Comparison of ENCODE assay signal across 1 cellular context in the genomic region with DNA sequence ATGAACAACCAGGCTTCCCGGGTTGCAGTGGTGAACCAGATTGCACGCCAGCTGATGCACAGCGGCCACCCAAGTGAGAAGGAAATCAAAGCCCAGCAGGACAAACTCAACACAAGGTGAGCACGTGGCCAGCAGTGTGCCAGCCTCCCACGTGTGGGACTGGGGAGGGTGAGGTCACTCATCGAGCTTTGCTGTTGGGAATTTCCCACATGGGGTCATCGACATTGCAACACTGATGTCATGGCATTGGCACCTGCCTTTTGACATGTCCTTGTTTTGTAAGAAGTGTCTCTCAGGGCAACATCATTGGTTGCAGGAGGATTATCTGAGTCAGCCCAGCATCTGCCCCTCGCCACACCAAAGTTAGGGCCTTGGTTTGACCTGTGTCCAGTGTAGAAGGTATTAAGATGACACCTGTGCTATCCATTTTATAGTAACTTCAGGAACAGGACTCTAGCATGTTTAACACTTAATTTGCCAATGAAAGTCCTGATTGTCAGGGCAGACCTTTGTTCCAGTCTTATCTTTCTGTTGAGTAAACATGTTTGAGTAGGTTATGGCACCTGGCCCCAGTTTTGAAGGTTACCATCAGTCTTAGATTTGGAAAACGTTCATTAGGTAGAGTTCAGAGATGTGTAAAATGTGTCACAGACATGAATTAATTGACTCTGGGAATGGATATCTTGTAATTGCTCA.
TF ChIP-seq lines count a peak whose summit lies in the region.

No MANE protein-coding gene starts in this region.

TF ChIP-seq in HepG2, 621 proteins besides CTCF, POLR2A, EP300 and RAD21 (continued from another document and continues in another):
- TF ChIP-seq, protein P1, sequence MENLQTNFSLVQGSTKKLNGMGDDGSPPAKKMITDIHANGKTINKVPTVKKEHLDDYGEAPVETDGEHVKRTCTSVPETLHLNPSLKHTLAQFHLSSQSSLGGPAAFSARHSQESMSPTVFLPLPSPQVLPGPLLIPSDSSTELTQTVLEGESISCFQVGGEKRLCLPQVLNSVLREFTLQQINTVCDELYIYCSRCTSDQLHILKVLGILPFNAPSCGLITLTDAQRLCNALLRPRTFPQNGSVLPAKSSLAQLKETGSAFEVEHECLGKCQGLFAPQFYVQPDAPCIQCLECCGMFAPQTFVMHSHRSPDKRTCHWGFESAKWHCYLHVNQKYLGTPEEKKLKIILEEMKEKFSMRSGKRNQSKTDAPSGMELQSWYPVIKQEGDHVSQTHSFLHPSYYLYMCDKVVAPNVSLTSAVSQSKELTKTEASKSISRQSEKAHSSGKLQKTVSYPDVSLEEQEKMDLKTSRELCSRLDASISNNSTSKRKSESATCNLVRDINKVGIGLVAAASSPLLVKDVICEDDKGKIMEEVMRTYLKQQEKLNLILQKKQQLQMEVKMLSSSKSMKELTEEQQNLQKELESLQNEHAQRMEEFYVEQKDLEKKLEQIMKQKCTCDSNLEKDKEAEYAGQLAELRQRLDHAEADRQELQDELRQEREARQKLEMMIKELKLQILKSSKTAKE (CRISPR knock-in tag; IDR thresholded peaks at IDR 0.05; ENCODE audit: borderline replicate concordance): no peak
- TF ChIP-seq ZNF724P (CRISPR knock-in tag; IDR thresholded peaks at IDR 0.05; ENCODE audit: borderline replicate concordance) (no peak), TCF12 (IDR thresholded peaks at IDR 0.05) (no peak), TCF12 (CRISPR knock-in tag; IDR thresholded peaks at IDR 0.05) (no peak), ZFP1 (CRISPR knock-in tag; IDR thresholded peaks at IDR 0.05) (no peak), TAF15 (IDR thresholded peaks at IDR 0.05; ENCODE audit: low read depth, low read length, poor library complexity, severe bottlenecking) (no peak), GATA4 (IDR thresholded peaks at IDR 0.05; ENCODE audit: borderline replicate concordance, low read depth) (no peak), ZNF34 (CRISPR knock-in tag; IDR thresholded peaks at IDR 0.05; ENCODE audit: borderline replicate concordance) (no peak), TGIF2 (CRISPR knock-in tag; IDR thresholded peaks at IDR 0.05) (peak; percentile 83; the same call in 1 of the 2 replicates), ZSCAN29 (CRISPR knock-in tag; conservative IDR thresholded peaks at IDR 0.05) (no peak), POLR2AphosphoS2 (IDR thresholded peaks at IDR 0.05; ENCODE audit: low read depth, low read length) (peak; percentile 38; the same call in 1 of the 2 replicates), EZH2 (conservative IDR thresholded peaks at IDR 0.05; ENCODE audit: low read depth, low read length) (no peak), ZNF441 (CRISPR knock-in tag; IDR thresholded peaks at IDR 0.05; ENCODE audit: borderline replicate concordance) (no peak), DNMT3B (CRISPR knock-in tag; conservative IDR thresholded peaks at IDR 0.05) (no peak), CEBPG (CRISPR knock-in tag; IDR thresholded peaks at IDR 0.05) (peak; percentile 71), ZNF136 (CRISPR knock-in tag; IDR thresholded peaks at IDR 0.05; ENCODE audit: low read depth) (no peak), ZNF256 (CRISPR knock-in tag; conservative IDR thresholded peaks at IDR 0.05) (no peak), RBAK (CRISPR knock-in tag; IDR thresholded peaks at IDR 0.05) (no peak), SNAPC2 (CRISPR knock-in tag; IDR thresholded peaks at IDR 0.05) (no peak), ZFP82 (CRISPR knock-in tag; IDR thresholded peaks at IDR 0.05; ENCODE audit: borderline replicate concordance) (no peak), ZNF607 (CRISPR knock-in tag; IDR thresholded peaks at IDR 0.05; ENCODE audit: borderline replicate concordance) (no peak), HNRNPH1 (optimal IDR thresholded peaks at IDR 0.05; ENCODE audit: low read depth, low read length) (no peak), FOXC1 (CRISPR knock-in tag; IDR thresholded peaks at IDR 0.05; ENCODE audit: borderline replicate concordance) (no peak), ZNF547 (CRISPR knock-in tag; IDR thresholded peaks at IDR 0.05) (no peak), AGO2 (optimal IDR thresholded peaks at IDR 0.05; ENCODE audit: low read depth, low read length) (peak; percentile 22), NFE2 (CRISPR knock-in tag; IDR thresholded peaks at IDR 0.05) (no peak), U2AF2 (IDR thresholded peaks at IDR 0.05; ENCODE audit: low read depth, low read length) (no peak), ZNF773 (CRISPR knock-in tag; IDR thresholded peaks at IDR 0.05; ENCODE audit: borderline replicate concordance) (no peak), RCOR2 (CRISPR knock-in tag; IDR thresholded peaks at IDR 0.05) (peak; percentile 64; the same call in 1 of the 2 replicates), JUN (CRISPR knock-in tag; IDR thresholded peaks at IDR 0.05) (peak; percentile 98), SRSF1 (optimal IDR thresholded peaks at IDR 0.05; ENCODE audit: low read depth, low read length) (no peak), MXI1 (IDR thresholded peaks at IDR 0.05; ENCODE audit: borderline replicate concordance, low read depth, low read length) (peak; percentile 92; the same call in 2 of the 3 replicates)
- TF ChIP-seq, protein P2, sequence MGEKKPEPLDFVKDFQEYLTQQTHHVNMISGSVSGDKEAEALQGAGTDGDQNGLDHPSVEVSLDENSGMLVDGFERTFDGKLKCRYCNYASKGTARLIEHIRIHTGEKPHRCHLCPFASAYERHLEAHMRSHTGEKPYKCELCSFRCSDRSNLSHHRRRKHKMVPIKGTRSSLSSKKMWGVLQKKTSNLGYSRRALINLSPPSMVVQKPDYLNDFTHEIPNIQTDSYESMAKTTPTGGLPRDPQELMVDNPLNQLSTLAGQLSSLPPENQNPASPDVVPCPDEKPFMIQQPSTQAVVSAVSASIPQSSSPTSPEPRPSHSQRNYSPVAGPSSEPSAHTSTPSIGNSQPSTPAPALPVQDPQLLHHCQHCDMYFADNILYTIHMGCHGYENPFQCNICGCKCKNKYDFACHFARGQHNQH (CRISPR knock-in tag; IDR thresholded peaks at IDR 0.05): no peak
- TF ChIP-seq, protein P3, sequence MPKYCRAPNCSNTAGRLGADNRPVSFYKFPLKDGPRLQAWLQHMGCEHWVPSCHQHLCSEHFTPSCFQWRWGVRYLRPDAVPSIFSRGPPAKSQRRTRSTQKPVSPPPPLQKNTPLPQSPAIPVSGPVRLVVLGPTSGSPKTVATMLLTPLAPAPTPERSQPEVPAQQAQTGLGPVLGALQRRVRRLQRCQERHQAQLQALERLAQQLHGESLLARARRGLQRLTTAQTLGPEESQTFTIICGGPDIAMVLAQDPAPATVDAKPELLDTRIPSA (CRISPR knock-in tag; IDR thresholded peaks at IDR 0.05; ENCODE audit: borderline replicate concordance): no peak
- TF ChIP-seq, protein P4, sequence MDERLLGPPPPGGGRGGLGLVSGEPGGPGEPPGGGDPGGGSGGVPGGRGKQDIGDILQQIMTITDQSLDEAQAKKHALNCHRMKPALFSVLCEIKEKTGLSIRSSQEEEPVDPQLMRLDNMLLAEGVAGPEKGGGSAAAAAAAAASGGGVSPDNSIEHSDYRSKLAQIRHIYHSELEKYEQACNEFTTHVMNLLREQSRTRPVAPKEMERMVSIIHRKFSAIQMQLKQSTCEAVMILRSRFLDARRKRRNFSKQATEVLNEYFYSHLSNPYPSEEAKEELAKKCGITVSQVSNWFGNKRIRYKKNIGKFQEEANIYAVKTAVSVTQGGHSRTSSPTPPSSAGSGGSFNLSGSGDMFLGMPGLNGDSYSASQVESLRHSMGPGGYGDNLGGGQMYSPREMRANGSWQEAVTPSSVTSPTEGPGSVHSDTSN (CRISPR knock-in tag; IDR thresholded peaks at IDR 0.05): no peak
- TF ChIP-seq, protein P5, sequence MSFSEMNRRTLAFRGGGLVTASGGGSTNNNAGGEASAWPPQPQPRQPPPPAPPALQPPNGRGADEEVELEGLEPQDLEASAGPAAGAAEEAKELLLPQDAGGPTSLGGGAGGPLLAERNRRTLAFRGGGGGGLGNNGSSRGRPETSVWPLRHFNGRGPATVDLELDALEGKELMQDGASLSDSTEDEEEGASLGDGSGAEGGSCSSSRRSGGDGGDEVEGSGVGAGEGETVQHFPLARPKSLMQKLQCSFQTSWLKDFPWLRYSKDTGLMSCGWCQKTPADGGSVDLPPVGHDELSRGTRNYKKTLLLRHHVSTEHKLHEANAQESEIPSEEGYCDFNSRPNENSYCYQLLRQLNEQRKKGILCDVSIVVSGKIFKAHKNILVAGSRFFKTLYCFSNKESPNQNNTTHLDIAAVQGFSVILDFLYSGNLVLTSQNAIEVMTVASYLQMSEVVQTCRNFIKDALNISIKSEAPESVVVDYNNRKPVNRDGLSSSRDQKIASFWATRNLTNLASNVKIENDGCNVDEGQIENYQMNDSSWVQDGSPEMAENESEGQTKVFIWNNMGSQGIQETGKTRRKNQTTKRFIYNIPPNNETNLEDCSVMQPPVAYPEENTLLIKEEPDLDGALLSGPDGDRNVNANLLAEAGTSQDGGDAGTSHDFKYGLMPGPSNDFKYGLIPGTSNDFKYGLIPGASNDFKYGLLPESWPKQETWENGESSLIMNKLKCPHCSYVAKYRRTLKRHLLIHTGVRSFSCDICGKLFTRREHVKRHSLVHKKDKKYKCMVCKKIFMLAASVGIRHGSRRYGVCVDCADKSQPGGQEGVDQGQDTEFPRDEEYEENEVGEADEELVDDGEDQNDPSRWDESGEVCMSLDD (CRISPR knock-in tag; IDR thresholded peaks at IDR 0.05; ENCODE audit: borderline replicate concordance): no peak
- TF ChIP-seq, protein P6, sequence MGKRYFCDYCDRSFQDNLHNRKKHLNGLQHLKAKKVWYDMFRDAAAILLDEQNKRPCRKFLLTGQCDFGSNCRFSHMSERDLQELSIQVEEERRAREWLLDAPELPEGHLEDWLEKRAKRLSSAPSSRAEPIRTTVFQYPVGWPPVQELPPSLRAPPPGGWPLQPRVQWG (CRISPR knock-in tag; IDR thresholded peaks at IDR 0.05; ENCODE audit: borderline replicate concordance, low read depth): no peak
- TF ChIP-seq, protein P7, sequence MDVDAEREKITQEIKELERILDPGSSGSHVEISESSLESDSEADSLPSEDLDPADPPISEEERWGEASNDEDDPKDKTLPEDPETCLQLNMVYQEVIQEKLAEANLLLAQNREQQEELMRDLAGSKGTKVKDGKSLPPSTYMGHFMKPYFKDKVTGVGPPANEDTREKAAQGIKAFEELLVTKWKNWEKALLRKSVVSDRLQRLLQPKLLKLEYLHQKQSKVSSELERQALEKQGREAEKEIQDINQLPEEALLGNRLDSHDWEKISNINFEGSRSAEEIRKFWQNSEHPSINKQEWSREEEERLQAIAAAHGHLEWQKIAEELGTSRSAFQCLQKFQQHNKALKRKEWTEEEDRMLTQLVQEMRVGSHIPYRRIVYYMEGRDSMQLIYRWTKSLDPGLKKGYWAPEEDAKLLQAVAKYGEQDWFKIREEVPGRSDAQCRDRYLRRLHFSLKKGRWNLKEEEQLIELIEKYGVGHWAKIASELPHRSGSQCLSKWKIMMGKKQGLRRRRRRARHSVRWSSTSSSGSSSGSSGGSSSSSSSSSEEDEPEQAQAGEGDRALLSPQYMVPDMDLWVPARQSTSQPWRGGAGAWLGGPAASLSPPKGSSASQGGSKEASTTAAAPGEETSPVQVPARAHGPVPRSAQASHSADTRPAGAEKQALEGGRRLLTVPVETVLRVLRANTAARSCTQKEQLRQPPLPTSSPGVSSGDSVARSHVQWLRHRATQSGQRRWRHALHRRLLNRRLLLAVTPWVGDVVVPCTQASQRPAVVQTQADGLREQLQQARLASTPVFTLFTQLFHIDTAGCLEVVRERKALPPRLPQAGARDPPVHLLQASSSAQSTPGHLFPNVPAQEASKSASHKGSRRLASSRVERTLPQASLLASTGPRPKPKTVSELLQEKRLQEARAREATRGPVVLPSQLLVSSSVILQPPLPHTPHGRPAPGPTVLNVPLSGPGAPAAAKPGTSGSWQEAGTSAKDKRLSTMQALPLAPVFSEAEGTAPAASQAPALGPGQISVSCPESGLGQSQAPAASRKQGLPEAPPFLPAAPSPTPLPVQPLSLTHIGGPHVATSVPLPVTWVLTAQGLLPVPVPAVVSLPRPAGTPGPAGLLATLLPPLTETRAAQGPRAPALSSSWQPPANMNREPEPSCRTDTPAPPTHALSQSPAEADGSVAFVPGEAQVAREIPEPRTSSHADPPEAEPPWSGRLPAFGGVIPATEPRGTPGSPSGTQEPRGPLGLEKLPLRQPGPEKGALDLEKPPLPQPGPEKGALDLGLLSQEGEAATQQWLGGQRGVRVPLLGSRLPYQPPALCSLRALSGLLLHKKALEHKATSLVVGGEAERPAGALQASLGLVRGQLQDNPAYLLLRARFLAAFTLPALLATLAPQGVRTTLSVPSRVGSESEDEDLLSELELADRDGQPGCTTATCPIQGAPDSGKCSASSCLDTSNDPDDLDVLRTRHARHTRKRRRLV (CRISPR knock-in tag; IDR thresholded peaks at IDR 0.05): no peak
- TF ChIP-seq, protein P8, sequence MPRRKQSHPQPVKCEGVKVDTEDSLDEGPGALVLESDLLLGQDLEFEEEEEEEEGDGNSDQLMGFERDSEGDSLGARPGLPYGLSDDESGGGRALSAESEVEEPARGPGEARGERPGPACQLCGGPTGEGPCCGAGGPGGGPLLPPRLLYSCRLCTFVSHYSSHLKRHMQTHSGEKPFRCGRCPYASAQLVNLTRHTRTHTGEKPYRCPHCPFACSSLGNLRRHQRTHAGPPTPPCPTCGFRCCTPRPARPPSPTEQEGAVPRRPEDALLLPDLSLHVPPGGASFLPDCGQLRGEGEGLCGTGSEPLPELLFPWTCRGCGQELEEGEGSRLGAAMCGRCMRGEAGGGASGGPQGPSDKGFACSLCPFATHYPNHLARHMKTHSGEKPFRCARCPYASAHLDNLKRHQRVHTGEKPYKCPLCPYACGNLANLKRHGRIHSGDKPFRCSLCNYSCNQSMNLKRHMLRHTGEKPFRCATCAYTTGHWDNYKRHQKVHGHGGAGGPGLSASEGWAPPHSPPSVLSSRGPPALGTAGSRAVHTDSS (CRISPR knock-in tag; conservative IDR thresholded peaks at IDR 0.05): no peak
- TF ChIP-seq, protein P9, sequence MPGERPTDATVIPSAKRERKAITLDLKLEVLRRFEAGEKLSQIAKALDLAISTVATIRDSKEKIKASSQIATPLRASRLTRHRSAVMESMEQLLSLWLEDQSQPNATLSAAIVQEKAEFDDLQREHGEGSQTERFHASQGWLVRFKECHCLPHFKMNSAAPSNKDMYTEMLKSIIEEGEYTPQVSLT (CRISPR knock-in tag; IDR thresholded peaks at IDR 0.05; ENCODE audit: borderline replicate concordance, low read depth): no peak
- TF ChIP-seq, protein P10, sequence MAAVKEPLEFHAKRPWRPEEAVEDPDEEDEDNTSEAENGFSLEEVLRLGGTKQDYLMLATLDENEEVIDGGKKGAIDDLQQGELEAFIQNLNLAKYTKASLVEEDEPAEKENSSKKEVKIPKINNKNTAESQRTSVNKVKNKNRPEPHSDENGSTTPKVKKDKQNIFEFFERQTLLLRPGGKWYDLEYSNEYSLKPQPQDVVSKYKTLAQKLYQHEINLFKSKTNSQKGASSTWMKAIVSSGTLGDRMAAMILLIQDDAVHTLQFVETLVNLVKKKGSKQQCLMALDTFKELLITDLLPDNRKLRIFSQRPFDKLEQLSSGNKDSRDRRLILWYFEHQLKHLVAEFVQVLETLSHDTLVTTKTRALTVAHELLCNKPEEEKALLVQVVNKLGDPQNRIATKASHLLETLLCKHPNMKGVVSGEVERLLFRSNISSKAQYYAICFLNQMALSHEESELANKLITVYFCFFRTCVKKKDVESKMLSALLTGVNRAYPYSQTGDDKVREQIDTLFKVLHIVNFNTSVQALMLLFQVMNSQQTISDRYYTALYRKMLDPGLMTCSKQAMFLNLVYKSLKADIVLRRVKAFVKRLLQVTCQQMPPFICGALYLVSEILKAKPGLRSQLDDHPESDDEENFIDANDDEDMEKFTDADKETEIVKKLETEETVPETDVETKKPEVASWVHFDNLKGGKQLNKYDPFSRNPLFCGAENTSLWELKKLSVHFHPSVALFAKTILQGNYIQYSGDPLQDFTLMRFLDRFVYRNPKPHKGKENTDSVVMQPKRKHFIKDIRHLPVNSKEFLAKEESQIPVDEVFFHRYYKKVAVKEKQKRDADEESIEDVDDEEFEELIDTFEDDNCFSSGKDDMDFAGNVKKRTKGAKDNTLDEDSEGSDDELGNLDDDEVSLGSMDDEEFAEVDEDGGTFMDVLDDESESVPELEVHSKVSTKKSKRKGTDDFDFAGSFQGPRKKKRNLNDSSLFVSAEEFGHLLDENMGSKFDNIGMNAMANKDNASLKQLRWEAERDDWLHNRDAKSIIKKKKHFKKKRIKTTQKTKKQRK (IDR thresholded peaks at IDR 0.05; ENCODE audit: low read length): no peak
